In the genomic region with DNA sequence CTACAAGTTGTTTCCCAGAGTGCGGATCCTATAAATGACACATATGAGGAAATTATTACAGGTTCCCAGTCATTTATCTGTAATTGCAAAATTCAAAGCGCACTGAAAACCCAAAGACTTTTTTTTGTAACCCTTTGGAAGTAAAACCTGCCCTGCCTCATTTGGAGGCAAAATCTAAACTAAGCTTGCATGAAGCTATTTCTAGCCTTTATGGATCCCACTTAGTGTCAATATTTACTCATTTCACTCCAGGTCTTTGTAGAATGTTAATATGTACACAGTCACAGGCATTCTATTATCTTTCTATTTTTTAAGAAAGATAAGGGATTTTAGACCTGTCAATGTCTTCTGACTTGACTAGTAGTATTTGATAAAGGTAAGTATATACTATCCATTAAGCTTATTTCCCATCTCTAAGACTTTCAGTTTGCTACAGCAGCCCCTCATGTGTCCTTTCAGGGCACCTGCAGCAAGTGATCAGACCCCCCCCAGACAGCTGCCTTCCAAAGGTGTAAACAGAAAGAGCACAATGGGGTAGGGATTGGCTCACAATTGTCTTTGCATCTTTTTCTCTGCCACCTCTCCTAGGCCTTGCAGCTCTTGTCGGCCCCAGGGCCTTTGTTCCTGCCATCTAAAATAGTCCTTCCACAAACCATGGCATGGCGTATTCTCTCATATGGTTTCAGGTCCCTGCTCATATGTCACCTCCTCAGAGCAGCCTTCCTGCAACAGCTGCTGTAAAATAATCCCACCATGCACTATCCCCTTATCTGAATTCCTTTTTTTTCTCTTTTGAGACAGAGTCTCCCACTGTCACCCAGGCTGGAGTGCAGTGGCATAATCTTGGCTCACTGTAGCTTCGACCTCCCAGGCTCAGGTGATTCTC, we compare ENCODE assay signal across 18 cellular contexts. TPM values are rescaled to one million over a fixed set of nuclear protein-coding genes. Genes with fewer than 3 reads are reported as not detected.
A peak's percentile ranks its signal among the peaks of the same experiment; 100 is the strongest.
DNase-seq lines count a peak whose midpoint lies in the region; ATAC-seq and TF ChIP-seq lines count a peak whose summit lies in the region.
"Had no signal": no experiment of that assay in that cellular context is flagged by ENCODE, and none has a peak within 500 bp of the region (broad histone marks: within the 10 kb centered on the region; RNA-seq: fewer than 3 reads in every experiment).

No MANE protein-coding gene starts in this region.

- H3K9me3 ChIP-seq in CD8-positive, alpha-beta T cell (ENCODE audit: low read length): no peaks in the 10 kb centered on the region
- H3K9me3 ChIP-seq in naive thymus-derived CD4-positive, alpha-beta T cell (ENCODE audit: control insufficient read depth in 2 of 3, low read length in 3 of 3): no peaks in the 10 kb centered on the region
- H3K9me3 ChIP-seq: right atrium auricular region, SJSA1 had no signal

- peaks cover 6% of the 10 kb centered on the region for H3K4me1 Mint-ChIP-seq in CD8-positive, alpha-beta T cell (ENCODE audit: low read depth)
- H3K4me1 Mint-ChIP-seq in naive thymus-derived CD4-positive, alpha-beta T cell: peaks cover 7 to 24% (median 13%) of the 10 kb centered on the region in 7 donors

- peaks cover 5% of the 10 kb centered on the region for H3K36me3 Mint-ChIP-seq in CD8-positive, alpha-beta T cell
- H3K36me3 Mint-ChIP-seq in naive thymus-derived CD4-positive, alpha-beta T cell: no peaks in the 10 kb centered on the region

- intact Hi-C loops in CD8-positive, alpha-beta T cell (cut with DNase I, micrococcal nuclease): loop anchor here (2.0 to 10.0 kb wide), 11 partner anchors 39 to 875 kb away; partner anchors contain the start of genes ABRACL (in 1 of the 2), CCDC28A (in 1 of the 2), HEBP2 (in 1 of the 2) and HECA (in 1 of the 2)
- intact Hi-C loops in naive thymus-derived CD4-positive, alpha-beta T cell (cut with micrococcal nuclease): loop anchor here (2.0 to 5.0 kb wide), 4 partner anchors 42 to 385 kb away; partner anchors contain the start of gene CITED2 (in 1 of the 2)

- TF ChIP-seq CTCF in CD8-positive, alpha-beta T cell (IDR thresholded peaks at IDR 0.05): no peak
- TF ChIP-seq CTCF in VCaP (conservative IDR thresholded peaks at IDR 0.05): no peak

- CTCF ChIA-PET in CD8-positive, alpha-beta T cell (lab: Charles Lee): interaction anchor here (0.6 to 4.4 kb wide), 23 partner anchors 13 to 383 kb away, joined by 3 to 21 read pairs (median 4); no protein-coding TSS in a partner anchor
- CTCF ChIA-PET in naive thymus-derived CD4-positive, alpha-beta T cell (lab: Charles Lee): interaction anchor here (0.5 to 5.6 kb wide), 7 partner anchors 42 to 394 kb away, joined by 3 to 27 read pairs (median 3); no protein-coding TSS in a partner anchor

- no peak overlapping the region for H3K27ac ChIP-seq in CD8-positive, alpha-beta T cell (ENCODE audit: low read depth, low read length)
- peak overlapping the region; percentile 94 for H3K27ac ChIP-seq in VCaP
- H3K27ac ChIP-seq in naive thymus-derived CD4-positive, alpha-beta T cell (ENCODE audit: low read depth, low read length): peak overlapping the region; percentile 89
- H3K27ac ChIP-seq: SJSA1 had no signal

- no peaks in the 10 kb centered on the region for H3K27me3 ChIP-seq in CD8-positive, alpha-beta T cell (ENCODE audit: insufficient read depth, low read length)
- H3K27me3 ChIP-seq in naive thymus-derived CD4-positive, alpha-beta T cell (ENCODE audit: control insufficient read depth in 2 of 2, insufficient read depth in 2 of 2, low read length in 2 of 2): no peaks in the 10 kb centered on the region
- H3K27me3 ChIP-seq: right atrium auricular region, SJSA1 had no signal

- no peak overlapping the region for H3K4me3 Mint-ChIP-seq in CD8-positive, alpha-beta T cell
- H3K4me3 Mint-ChIP-seq in naive thymus-derived CD4-positive, alpha-beta T cell: peak overlapping the region in 7 of 10 donors; percentile 22 to 94 (median 80)

- POLR2A ChIA-PET in CD8-positive, alpha-beta T cell (lab: Charles Lee): interaction anchor here (0.8 to 3.4 kb wide), 5 partner anchors 39 to 230 kb away, joined by 3 to 15 read pairs (median 3); partner anchors contain the start of gene ABRACL
- POLR2A ChIA-PET in naive thymus-derived CD4-positive, alpha-beta T cell (lab: Charles Lee): interaction anchor here (0.5 to 4.3 kb wide), 16 partner anchors 8 to 385 kb away, joined by 3 to 34 read pairs (median 3); partner anchors contain the start of gene CITED2

- peak overlapping the region; percentile 42 for H3K27ac Mint-ChIP-seq in CD8-positive, alpha-beta T cell
- peak overlapping the region in 7 of 9 donors; percentile 21 to 96 (median 85) for H3K27ac Mint-ChIP-seq in naive thymus-derived CD4-positive, alpha-beta T cell

- no peak for ATAC-seq in CD8-positive, alpha-beta T cell
- ATAC-seq in naive thymus-derived CD4-positive, alpha-beta T cell: no peak
- no peak for ATAC-seq in HG02840 (IDR thresholded peaks at IDR 0.05; ENCODE audit: low FRiP score, unreplicated experiment)

- peaks cover 31% of the 10 kb centered on the region for H3K4me1 ChIP-seq in CD8-positive, alpha-beta T cell (ENCODE audit: insufficient read depth, low read length)
- H3K4me1 ChIP-seq in naive thymus-derived CD4-positive, alpha-beta T cell (ENCODE audit: control insufficient read depth in 2 of 2, insufficient read depth in 2 of 2, low read length in 2 of 2): peaks cover 28 to 29% of the 10 kb centered on the region in 2 donors

- H3K36me3 ChIP-seq in CD8-positive, alpha-beta T cell (ENCODE audit: insufficient read depth, low read length): no peaks in the 10 kb centered on the region
- H3K36me3 ChIP-seq in naive thymus-derived CD4-positive, alpha-beta T cell (ENCODE audit: control insufficient read depth in 2 of 3, insufficient read depth in 3 of 3, low read length in 3 of 3): peaks cover 0 to 7% (median 0%) of the 10 kb centered on the region in 3 experiments
- H3K36me3 ChIP-seq: right atrium auricular region had no signal

- H3K27me3 Mint-ChIP-seq in CD8-positive, alpha-beta T cell (ENCODE audit: low read depth): no peaks in the 10 kb centered on the region
- H3K27me3 Mint-ChIP-seq in naive thymus-derived CD4-positive, alpha-beta T cell: peaks cover 0 to 5% (median 0%) of the 10 kb centered on the region in 5 donors

- DNase-seq in CD8-positive, alpha-beta T cell: no peak
- DNase-seq in HuH-7 (ENCODE audit: low spot score): peak; percentile 42
- no peak for DNase-seq in naive thymus-derived CD4-positive, alpha-beta T cell
- no peak for DNase-seq in DMS 273 (lab: John Stamatoyannopoulos, UW; ENCODE audit: unreplicated experiment)
- no peak for DNase-seq in stimulated activated CD4-positive, alpha-beta T cell treated with anti-CD3 and anti-CD28 coated beads, Interleukin-15, amount 100 ng/mL, for 24 hours
- DNase-seq: activated CD4-positive, CD25-positive, alpha-beta regulatory T cell; activated effector memory CD4-positive, alpha-beta T cell treated with Interleukin-2 at 50 U/mL for 16 hours; central memory CD4-positive, alpha-beta T cell; DMS79 treated with DMSO at 0.1 percent for 48 hours; erythroblast; HFFc6; KG1; mesenchymal stem cell; NCI-H446 had no signal

- no peak overlapping the region for H3K4me3 ChIP-seq in CD8-positive, alpha-beta T cell (ENCODE audit: low read depth, low read length)
- no peak overlapping the region for H3K4me3 ChIP-seq in naive thymus-derived CD4-positive, alpha-beta T cell (ENCODE audit: low read length)

- no peaks in the 10 kb centered on the region for H3K9me3 Mint-ChIP-seq in CD8-positive, alpha-beta T cell
- peaks cover 0 to 2% (median 0%) of the 10 kb centered on the region in 11 donors for H3K9me3 Mint-ChIP-seq in naive thymus-derived CD4-positive, alpha-beta T cell
- H3K9me3 Mint-ChIP-seq: HFFc6 had no signal

RNA-seq across cellular contexts. Expression of gene REPS1, which starts 1.3 kb away (rescaled TPM):
- total RNA-seq in CD8-positive, alpha-beta T cell: 10 to 100 TPM; 50.4 to 60.3 TPM
- 10 to 100 TPM; 55.9 to 74.6 (median 69.7) TPM for total RNA-seq in naive thymus-derived CD4-positive, alpha-beta T cell
- polyA plus RNA-seq in naive thymus-derived CD4-positive, alpha-beta T cell: 10 to 100 TPM; 24.7 to 48.2 TPM

RNA-seq across cellular contexts. Expression of gene ABRACL, which starts 39.2 kb away (rescaled TPM):
- total RNA-seq in CD8-positive, alpha-beta T cell: 10 to 100 TPM; 30.4 to 30.5 TPM
- 100 to 1,000 TPM in 3 of 5 experiments, 10 to 100 TPM in 2; 39.5 to 137 (median 107) TPM for total RNA-seq in naive thymus-derived CD4-positive, alpha-beta T cell
- 100 to 1,000 TPM; 183 to 216 TPM for polyA plus RNA-seq in naive thymus-derived CD4-positive, alpha-beta T cell
